In genomic region chr2:116737951-116738350, GRCh38 we compare ENCODE assay signal across 24 cellular contexts.
"Had no signal": no experiment of that assay in that cellular context is flagged by ENCODE, and none has a peak within 500 bp of the region (broad histone marks: within the 10 kb centered on the region; RNA-seq: fewer than 3 reads in every experiment).

No MANE protein-coding gene starts in this region.

- DNase-seq: colonic mucosa; cortex of kidney; dorsolateral prefrontal cortex; effector CD4-positive, alpha-beta T cell; effector CD8-positive, alpha-beta T cell; effector memory CD4-positive, alpha-beta T cell; effector memory CD8-positive, alpha-beta T cell; endodermal cell; erythroblast; esophagus squamous epithelium; foreskin fibroblast; foreskin keratinocyte; foreskin melanocyte; gastrocnemius medialis; glutamatergic neuron; head of caudate nucleus; heart left ventricle; heart right ventricle had no signal

- FAIRE-seq: colon, endometrium had no signal

- H3K9me3 ChIP-seq: colonic mucosa, esophagus muscularis mucosa, esophagus squamous epithelium, gastrocnemius medialis, gastroesophageal sphincter, heart left ventricle, heart right ventricle had no signal

- H3K27ac ChIP-seq: colonic mucosa, coronary artery, dorsolateral prefrontal cortex, epithelial cell of prostate, esophagus muscularis mucosa, esophagus squamous epithelium, foreskin keratinocyte, gastrocnemius medialis, gastroesophageal sphincter, heart left ventricle, heart right ventricle had no signal

- H3K27me3 ChIP-seq: colonic mucosa, dorsolateral prefrontal cortex, esophagus muscularis mucosa, esophagus squamous epithelium, foreskin keratinocyte, gastrocnemius medialis, gastroesophageal sphincter, heart left ventricle, heart right ventricle had no signal

- H3K4me1 ChIP-seq: colonic mucosa, esophagus muscularis mucosa, esophagus squamous epithelium, foreskin keratinocyte, gastrocnemius medialis, gastroesophageal sphincter, heart left ventricle, heart right ventricle had no signal

- H3K36me3 ChIP-seq: colonic mucosa, esophagus muscularis mucosa, esophagus squamous epithelium, gastrocnemius medialis, gastroesophageal sphincter, heart left ventricle, heart right ventricle had no signal

- H3K4me3 ChIP-seq: colonic mucosa, coronary artery, dorsolateral prefrontal cortex, esophagus muscularis mucosa, esophagus squamous epithelium, gastrocnemius medialis, gastroesophageal sphincter, heart left ventricle, heart right ventricle had no signal
